1 cellular context compared by ENCODE assay signal in genomic region chr12:116551952-116552749, GRCh38.
TF ChIP-seq lines count a peak whose summit lies in the region.

No MANE protein-coding gene starts in this region.

TF ChIP-seq in K562, 482 proteins besides CTCF, POLR2A, EP300 and RAD21 (continued from another document and continues in another):
- TF ChIP-seq NFE2L1 (tag; IDR thresholded peaks at IDR 0.05; ENCODE audit: borderline replicate concordance, low read depth) (0 out of 2 replicates have a peak, but pooled peaks have one; percentile 24), ATF3 (IDR thresholded peaks at IDR 0.05) (peak; percentile 100), ATF3 (CRISPR knock-in tag; conservative IDR thresholded peaks at IDR 0.05) (peak; percentile 87; the same call in 1 of the 2 replicates), THRAP3 (IDR thresholded peaks at IDR 0.05; ENCODE audit: borderline replicate concordance) (peak; percentile 54; the same call in 1 of the 2 replicates), PYGO2 (tag; IDR thresholded peaks at IDR 0.05) (peak; percentile 6; the same call in 1 of the 2 replicates), ZNF175 (CRISPR knock-in tag; IDR thresholded peaks at IDR 0.05; ENCODE audit: low read depth) (peak; percentile 94), HNRNPH1 (optimal IDR thresholded peaks at IDR 0.05; ENCODE audit: low read depth, low read length) (no peak), CUX1 (CRISPR knock-in tag; IDR thresholded peaks at IDR 0.05) (no peak), ZKSCAN1 (IDR thresholded peaks at IDR 0.05; ENCODE audit: low read depth, low read length) (no peak), GTF2F1 (IDR thresholded peaks at IDR 0.05; ENCODE audit: low read depth, low read length) (no peak), FOS (IDR thresholded peaks at IDR 0.05; ENCODE audit: extremely low read depth, insufficient read length) (peak; percentile 59), ZNF778 (CRISPR knock-in tag; IDR thresholded peaks at IDR 0.05) (no peak), ATF4 (CRISPR knock-in tag; IDR thresholded peaks at IDR 0.05) (peak; percentile 89), NFATC3 (IDR thresholded peaks at IDR 0.05) (peak; percentile 85), SMARCE1 (IDR thresholded peaks at IDR 0.05) (peak; percentile 39; the same call in 1 of the 2 replicates), RERE (CRISPR knock-in tag; IDR thresholded peaks at IDR 0.05; ENCODE audit: borderline replicate concordance) (no peak), BRF1 (IDR thresholded peaks at IDR 0.05; ENCODE audit: borderline replicate concordance, extremely low read depth, insufficient read length) (no peak), JUND (IDR thresholded peaks at IDR 0.05; ENCODE audit: borderline replicate concordance, low read depth, low read length) (peak; percentile 96), JUND (tag; IDR thresholded peaks at IDR 0.05; ENCODE audit: borderline replicate concordance, low read depth, low read length) (peak; percentile 90), TCFL5 (CRISPR knock-in tag; conservative IDR thresholded peaks at IDR 0.05) (no peak), CTBP1 (IDR thresholded peaks at IDR 0.05; ENCODE audit: borderline replicate concordance) (no peak), CREBBP (IDR thresholded peaks at IDR 0.05; ENCODE audit: low read depth, low read length) (no peak), ZBTB43 (CRISPR knock-in tag; IDR thresholded peaks at IDR 0.05) (no peak), VEZF1 (CRISPR knock-in tag; IDR thresholded peaks at IDR 0.05) (peak; percentile 29), PATZ1 (CRISPR knock-in tag; IDR thresholded peaks at IDR 0.05; ENCODE audit: borderline replicate concordance) (no peak), ZNF316 (IDR thresholded peaks at IDR 0.05) (peak; percentile 95), BACH1 (tag; IDR thresholded peaks at IDR 0.05) (peak; percentile 75; the same call in 1 of the 2 replicates), FOXJ3 (CRISPR knock-in tag; IDR thresholded peaks at IDR 0.05) (no peak), GTF2E2 (tag; IDR thresholded peaks at IDR 0.05) (0 out of 2 replicates have a peak, but pooled peaks have one; percentile 6), ZNF75A (CRISPR knock-in tag; IDR thresholded peaks at IDR 0.05) (0 out of 2 replicates have a peak, but pooled peaks have one; percentile 47), CXXC5 (CRISPR knock-in tag; IDR thresholded peaks at IDR 0.05) (peak; percentile 34; the same call in 1 of the 2 replicates), ETV1 (tag; conservative IDR thresholded peaks at IDR 0.05; ENCODE audit: low read depth) (peak; percentile 88), CREB1 (IDR thresholded peaks at IDR 0.05) (no peak), CREB1 (CRISPR knock-in tag; IDR thresholded peaks at IDR 0.05) (peak; percentile 70; the same call in 1 of the 2 replicates), ZNF253 (CRISPR knock-in tag; conservative IDR thresholded peaks at IDR 0.05) (no peak), THRB (CRISPR knock-in tag; conservative IDR thresholded peaks at IDR 0.05) (peak; percentile 61), SUPT5H (IDR thresholded peaks at IDR 0.05) (no peak), ATF1 (CRISPR knock-in tag; IDR thresholded peaks at IDR 0.05) (no peak), ATF1 (tag; IDR thresholded peaks at IDR 0.05) (peak; percentile 40), ZBTB12 (CRISPR knock-in tag; IDR thresholded peaks at IDR 0.05) (0 out of 2 replicates have a peak, but pooled peaks have one; percentile 18), EP400 (IDR thresholded peaks at IDR 0.05) (peak; percentile 64; the same call in 1 of the 2 replicates), FOXM1 (IDR thresholded peaks at IDR 0.05; ENCODE audit: low read depth) (peak; percentile 83), FOXM1 (CRISPR knock-in tag; IDR thresholded peaks at IDR 0.05; ENCODE audit: low read depth) (no peak), TCF3 (CRISPR knock-in tag; IDR thresholded peaks at IDR 0.05) (peak; percentile 11; the same call in 1 of the 2 replicates), ZNF134 (CRISPR knock-in tag; conservative IDR thresholded peaks at IDR 0.05) (no peak), DIDO1 (tag; IDR thresholded peaks at IDR 0.05; ENCODE audit: low read depth) (peak; percentile 62; the same call in 1 of the 2 replicates), NR1H2 (CRISPR knock-in tag; IDR thresholded peaks at IDR 0.05) (no peak)
